ENCODE assay signal across 8 cellular contexts in the genomic region with DNA sequence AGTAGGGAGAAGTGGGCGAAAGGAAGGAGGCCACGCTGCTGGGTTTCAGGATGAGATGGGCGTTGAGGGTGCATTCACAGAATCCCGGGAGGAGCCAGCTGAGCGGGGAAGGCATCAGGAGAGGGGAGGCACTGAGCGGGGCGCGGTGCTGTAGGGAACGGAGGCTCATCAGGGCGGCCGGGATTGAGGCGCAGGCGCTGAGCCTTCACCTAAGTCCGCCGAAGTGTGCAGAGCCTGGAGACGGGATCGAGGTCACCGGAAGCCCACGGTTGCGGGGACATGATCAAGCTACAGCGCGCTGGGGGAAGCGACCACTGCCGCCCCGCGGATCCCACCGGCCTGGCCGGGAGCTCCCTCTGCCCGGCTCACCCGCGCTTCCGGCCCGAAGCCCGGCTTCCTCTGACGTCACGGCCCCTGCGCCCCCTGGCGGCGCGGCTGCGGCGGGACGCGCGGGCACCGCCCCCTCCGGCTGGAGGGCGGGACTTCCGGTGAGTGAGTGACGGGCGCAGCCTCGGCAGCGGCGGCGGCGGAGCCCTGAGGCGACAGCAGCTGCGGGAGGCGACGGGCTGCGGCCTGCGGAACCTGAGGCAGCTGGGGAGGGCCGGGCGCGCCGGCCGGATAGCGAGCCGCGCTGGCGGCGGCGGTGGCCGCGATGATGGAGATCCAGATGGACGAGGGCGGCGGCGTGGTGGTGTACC. TPM values are rescaled to one million over a fixed set of nuclear protein-coding genes. Genes with fewer than 3 reads are reported as not detected.
DNase-seq lines count a peak whose midpoint lies in the region; ATAC-seq, FAIRE-seq and TF ChIP-seq lines count a peak whose summit lies in the region.

Gene MAPK8IP3, plus strand, starts transcription at position 508 of the 698 bp plus-strand sequence. Its CDS starts 145 bp downstream, at position 653.

- TF ChIP-seq CTCF in adrenal gland (IDR thresholded peaks at IDR 0.05) (peak; percentile 19 to 100 (median 82)), prostate gland (IDR thresholded peaks at IDR 0.05) (peak; percentile 98 to 100 (median 100))

- H3K9me3 ChIP-seq in adrenal gland (replicated peaks in 1 of 3) (no peaks in the 10 kb centered on the region), prostate gland (no peaks in the 10 kb centered on the region)

- H3K36me3 ChIP-seq in adrenal gland (replicated peaks in 1 of 2) (peaks cover 0 to 10% of the 10 kb centered on the region in 2 donors), prostate gland (no peaks in the 10 kb centered on the region)

- H3K27ac ChIP-seq in adrenal gland (peak within 1 kb of the TSS; percentile 66 to 100 (median 92)), prostate gland (peak within 1 kb of the TSS; percentile 80 to 88)

- intact Hi-C loops in adrenal gland (cut with DNase I) = no loop called here
- intact Hi-C loops in left cardiac atrium (cut with DNase I) = no loop called here
- intact Hi-C loops in prostate gland (cut with DNase I) = loop anchor here (10.0 kb wide), 1 partner anchor 91 kb away; the partner anchor contains the start of genes CRAMP1 and IFT140

- H3K27me3 ChIP-seq in adrenal gland = no peaks in the 10 kb centered on the region
- no peaks in the 10 kb centered on the region for H3K27me3 ChIP-seq in prostate gland (replicated peaks; ENCODE audit: insufficient read depth)

- DNase-seq in GM12892 (ENCODE audit: insufficient read length) (peak; percentile 95), NCI-H1417 treated with DMSO at 0.1 percent for 48 hours (lab: John Stamatoyannopoulos, UW) (peak; percentile 71), T-helper 1 cell (peak; percentile 87 to 94 (median 89)), adrenal gland (peak; percentile 84 to 95 (median 89)), left cardiac atrium (peak; percentile 91), prostate gland (ENCODE audit: low spot score) (peak; percentile 87), ureter (ENCODE audit: low spot score) (peak; percentile 92)

- TF ChIP-seq POLR2A in GM12892 (IDR thresholded peaks at IDR 0.05; ENCODE audit: low read depth, low read length) = peak; percentile 95
- peak; percentile 92 to 95 for TF ChIP-seq POLR2A in adrenal gland (IDR thresholded peaks at IDR 0.05)
- peak; percentile 94 for TF ChIP-seq POLR2A in prostate gland (IDR thresholded peaks at IDR 0.05)

- 0 to 1% (median 0%) methylated on average over 9 to 79 of the region's 79 CpGs for WGBS in adrenal gland, 4 donors
- under 1% methylated on average over 65 of the region's 79 CpGs for WGBS in prostate gland

- peak; percentile 96 for FAIRE-seq in GM12892 (lab: Jason Lieb, UNC)

- peaks cover 34 to 37% of the 10 kb centered on the region in 2 donors for H3K4me1 ChIP-seq in adrenal gland (replicated peaks in 1 of 2)
- peaks cover 16% of the 10 kb centered on the region for H3K4me1 ChIP-seq in prostate gland (replicated peaks)

- ATAC-seq in HG02798 (IDR thresholded peaks at IDR 0.05; ENCODE audit: poor library complexity, unreplicated experiment) (peak; percentile 89), left cardiac atrium (peak; percentile 94 to 95)

- H3K4me3 ChIP-seq in adrenal gland (peak within 1 kb of the TSS; percentile 65 to 95 (median 78)), prostate gland (peak within 1 kb of the TSS; percentile 47 to 87)

RNA-seq across cellular contexts. Expression of gene MAPK8IP3, which starts in this region (rescaled TPM):
- polyA plus RNA-seq in GM12892 (2012; ENCODE audit: missing spikeins) = 34.2 TPM
- total RNA-seq in adrenal gland = 10 to 100 TPM; 30.1 to 97.1 (median 56.1) TPM
- polyA plus RNA-seq in adrenal gland = 100 to 1,000 TPM in 2 of 3 donors, 10 to 100 TPM in 1; 12.1 to 430 (median 147) TPM
- total RNA-seq in left cardiac atrium = 10 to 100 TPM; 60.9 to 70.4 TPM
- total RNA-seq in prostate gland = 100 to 1,000 TPM in 1 of 2 donors, 10 to 100 TPM in 1; 56.0 to 157 TPM
- 112 TPM for total RNA-seq in ureter

Comparison
In these comparisons a context has a peak if more than half of its experiments do, and no peak if none do; other contexts are left out.
1. Peak in every context shown above with its lines: DNase-seq, ATAC-seq, H3K4me3 ChIP-seq and H3K27ac ChIP-seq.